In the genomic region with DNA sequence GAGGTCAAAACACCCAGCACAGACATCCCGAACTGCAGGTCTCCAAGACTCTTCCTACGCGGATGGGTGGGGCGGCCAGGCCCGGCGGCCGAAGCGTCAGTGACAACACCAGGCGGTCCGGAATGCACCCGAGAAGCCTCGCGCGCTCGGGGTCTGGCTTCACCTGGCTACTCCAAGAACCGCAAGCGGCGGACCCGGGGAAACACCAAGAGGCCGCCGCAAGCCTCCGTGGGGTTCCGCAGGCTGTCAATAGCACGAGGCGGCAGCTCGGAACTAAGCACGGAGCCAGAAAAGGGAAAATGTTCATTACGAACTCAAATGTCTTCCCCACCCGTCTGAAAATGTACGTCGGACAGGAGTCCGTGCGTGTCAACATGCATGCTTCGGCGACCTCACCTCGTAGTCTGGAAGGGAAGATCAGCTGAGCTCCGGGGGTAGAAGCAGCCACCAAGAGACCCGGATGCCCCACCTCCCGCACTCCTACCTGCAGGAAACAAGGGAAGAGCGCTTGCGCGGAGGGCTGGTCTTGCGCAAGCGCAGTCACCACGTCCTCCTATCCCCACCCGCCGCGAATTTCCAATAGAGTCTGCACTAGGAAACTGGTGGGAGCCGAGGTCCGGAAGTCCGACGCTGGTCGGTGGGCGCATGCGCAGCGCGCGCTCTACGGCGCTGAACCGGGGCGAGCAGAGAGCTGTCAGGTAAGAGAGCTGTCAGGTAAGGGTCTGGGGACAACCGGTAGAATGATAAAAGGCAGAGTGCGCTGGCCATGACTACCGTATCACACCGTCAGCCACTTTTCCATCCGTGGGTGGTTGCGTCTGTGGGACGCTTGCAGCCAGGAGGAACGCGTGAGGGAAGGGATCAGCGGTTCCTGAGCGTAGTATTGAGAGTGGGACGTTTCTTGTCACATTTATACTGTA, we compare ENCODE assay signal across 8 cellular contexts. TPM values are rescaled to one million over a fixed set of nuclear protein-coding genes. Genes with fewer than 3 reads are reported as not detected.
A peak's percentile ranks its signal among the peaks of the same experiment; 100 is the strongest.
DNase-seq lines count a peak whose midpoint lies in the region; TF ChIP-seq lines count a peak whose summit lies in the region.

A gene (plus strand): TSS at position 646 of the 920 bp plus-strand sequence. CDS start 3,864 bp downstream, outside the sequence.
A gene (minus strand): TSS at position 500 of the 920 bp plus-strand sequence. CDS start 958 bp downstream, outside the sequence.

- WGBS in mesendoderm (ENCODE audit: extremely low coverage, insufficient coverage, low lambda C conversion rate), result no CpG with 5 or more reads among the region's 74 CpGs

- H3K9me3 ChIP-seq in endocrine pancreas (ENCODE audit: control insufficient read depth, low read length), result no peaks in the 10 kb centered on the region

- H3K36me3 ChIP-seq in endocrine pancreas (ENCODE audit: control insufficient read depth, insufficient read depth, low read length) (no peaks in the 10 kb centered on the region), mesendoderm (ENCODE audit: control insufficient read depth, insufficient read depth, low read length) (no peaks in the 10 kb centered on the region)

- no peaks in the 10 kb centered on the region for H3K27me3 ChIP-seq in endocrine pancreas (ENCODE audit: control insufficient read depth, insufficient read depth, low read length)
- H3K27me3 ChIP-seq in mesendoderm (ENCODE audit: insufficient read depth, low read length, poor library complexity), result no peaks in the 10 kb centered on the region

- H3K79me2 ChIP-seq in mesendoderm (ENCODE audit: control insufficient read depth, insufficient read depth, low read length), result no peaks in the 10 kb centered on the region

- DNase-seq in COLO668 (lab: John Stamatoyannopoulos, UW; ENCODE audit: unreplicated experiment) (peak; percentile 97), GM20000 (ENCODE audit: low spot score) (peak; percentile 91), HS-5 (ENCODE audit: low read depth) (peak; percentile 81), NK-92 (lab: John Stamatoyannopoulos, UW; ENCODE audit: unreplicated experiment) (peak; percentile 63), mesendoderm (peak; percentile 99)
- DNase-seq in activated CD8-positive, alpha-beta memory T cell treated with anti-CD3 and anti-CD28 coated beads for 24 hours, result peak; percentile 94
- DNase-seq in stimulated activated CD8-positive, alpha-beta memory T cell treated with anti-CD3 and anti-CD28 coated beads, Interleukin-15, amount 100 ng/mL, for 1 hour (ENCODE audit: low read depth), result peak; percentile 72

- no peak within 1 kb of the TSS for H3K4ac ChIP-seq in mesendoderm (ENCODE audit: low read depth, low read length)

- peak within 1 kb of the TSS; percentile 92 for H3K56ac ChIP-seq in mesendoderm (ENCODE audit: low read length)

- no peak for TF ChIP-seq CTCF in GM20000 (IDR thresholded peaks at IDR 0.05; ENCODE audit: extremely low read depth, missing control alignments)

- H3K4me3 ChIP-seq in endocrine pancreas (ENCODE audit: control insufficient read depth, insufficient read depth, low read length), result peak within 1 kb of the TSS; percentile 94
- H3K4me3 ChIP-seq in mesendoderm (ENCODE audit: low read length), result peak within 1 kb of the TSS; percentile 88

- H2AK5ac ChIP-seq in mesendoderm (ENCODE audit: low read length), result peak within 1 kb of the TSS; percentile 8

- H3K23ac ChIP-seq in mesendoderm (ENCODE audit: low read length), result no peak within 1 kb of the TSS

- H2BK5ac ChIP-seq in mesendoderm (ENCODE audit: low read length), result peak within 1 kb of the TSS; percentile 79

- peak within 1 kb of the TSS; percentile 85 for H3K9ac ChIP-seq in endocrine pancreas (ENCODE audit: control insufficient read depth, insufficient read depth, low read length)
- H3K9ac ChIP-seq in mesendoderm (ENCODE audit: low read length), result peak within 1 kb of the TSS; percentile 82

- H3K4me1 ChIP-seq in endocrine pancreas (ENCODE audit: control insufficient read depth, insufficient read depth, low read length) (peaks cover 16% of the 10 kb centered on the region), mesendoderm (ENCODE audit: control insufficient read depth, low read depth, low read length) (no peaks in the 10 kb centered on the region)

- no peak within 1 kb of the TSS for H2BK120ac ChIP-seq in mesendoderm (ENCODE audit: low read depth, low read length)

- no peaks in the 10 kb centered on the region for H3K79me1 ChIP-seq in mesendoderm (ENCODE audit: low read length)

- no peak within 1 kb of the TSS for H4K8ac ChIP-seq in mesendoderm (ENCODE audit: low read depth, low read length)

- H3K18ac ChIP-seq in mesendoderm (ENCODE audit: low read length), result no peak within 1 kb of the TSS

- H2BK15ac ChIP-seq in mesendoderm (replicated peaks; ENCODE audit: low read depth), result no peak within 1 kb of the TSS

- H3K4me2 ChIP-seq in mesendoderm (ENCODE audit: low read length), result peak within 1 kb of the TSS; percentile 96

- no peak within 1 kb of the TSS for H3K27ac ChIP-seq in mesendoderm (ENCODE audit: low read depth, low read length)

- H4K5ac ChIP-seq in mesendoderm (ENCODE audit: low read length), result no peak within 1 kb of the TSS

RNA-seq across cellular contexts. Expression of the first gene that starts in this region (rescaled TPM):
- 6.2 TPM for polyA plus RNA-seq in mesendoderm (2013, experiment 1 of 2)
- polyA plus RNA-seq in mesendoderm (2013, experiment 2 of 2), result 6.3 TPM

RNA-seq across cellular contexts. Expression of the second gene that starts in this region (rescaled TPM):
- 4.8 TPM for polyA plus RNA-seq in mesendoderm (2013, experiment 1 of 2)
- 4.7 TPM for polyA plus RNA-seq in mesendoderm (2013, experiment 2 of 2)
